Comparison of ENCODE assay signal across 10 cellular contexts in genomic region chr11:93997741-93998140, GRCh38. TPM values are rescaled to one million over a fixed set of nuclear protein-coding genes. Genes with fewer than 3 reads are reported as not detected.
"Had no signal": no experiment of that assay in that cellular context is flagged by ENCODE, and none has a peak within 500 bp of the region (broad histone marks: within the 10 kb centered on the region; RNA-seq: fewer than 3 reads in every experiment).

No MANE protein-coding gene starts in this region.

- H3K36me3 ChIP-seq: HAP-1 had no signal

- ATAC-seq: HCT116, K562 had no signal

- H3K27ac Mint-ChIP-seq: HFFc6 had no signal

- H3K4me3 ChIP-seq: GM23248, HAP-1, K562 had no signal

- FAIRE-seq: HTR-8/SVneo, K562 had no signal

- H3K4me3 Mint-ChIP-seq: HFFc6 had no signal

- DNase-seq: GM23248, H7, HFFc6, IMR-90 had no signal

RNA-seq across cellular contexts. Expression of gene HEPHL1, which starts 23.4 kb away (rescaled TPM):
- total RNA-seq: GM23248, H4, H7, HFFc6, HT-29, K562 had no signal
